17 cellular contexts compared by ENCODE assay signal in genomic region chr10:46272863-46273415, GRCh38. TPM values are rescaled to one million over a fixed set of nuclear protein-coding genes. Genes with fewer than 3 reads are reported as not detected.
DNase-seq lines count a peak whose midpoint lies in the region; ATAC-seq, FAIRE-seq and TF ChIP-seq lines count a peak whose summit lies in the region.
"Had no signal": no experiment of that assay in that cellular context is flagged by ENCODE, and none has a peak within 500 bp of the region (broad histone marks: within the 10 kb centered on the region; RNA-seq: fewer than 3 reads in every experiment).

No MANE protein-coding gene starts in this region.

- H3K36me3 Mint-ChIP-seq in T-helper 2 cell treated with Interferon-gamma antibody and Interleukin-4, amounts not matched to agents 5 μg/mL and 100 μg/mL, for 36 hours (ENCODE audit: low read depth), result no peaks in the 10 kb centered on the region
- H3K36me3 Mint-ChIP-seq in activated B cell treated with CpG ODN at 0.5 μM for 24 hours (ENCODE audit: low read depth), result no peaks in the 10 kb centered on the region

- H3K4me3 Mint-ChIP-seq in T-helper 2 cell treated with Interferon-gamma antibody and Interleukin-4, amounts not matched to agents 5 μg/mL and 100 μg/mL, for 36 hours, result peak overlapping the region; percentile 20
- H3K4me3 Mint-ChIP-seq in activated B cell treated with CpG ODN at 0.5 μM for 24 hours, result no peak overlapping the region
- peak overlapping the region; percentile 30 to 64 for H3K4me3 Mint-ChIP-seq in stimulated activated naive CD8-positive, alpha-beta T cell treated with anti-CD3 and anti-CD28 coated beads, Interleukin-15, amount 100 ng/mL, for 72 hours

- peak overlapping the region; percentile 78 for H3K27ac Mint-ChIP-seq in T-helper 2 cell treated with Interferon-gamma antibody and Interleukin-4, amounts not matched to agents 5 μg/mL and 100 μg/mL, for 36 hours
- no peak overlapping the region for H3K27ac Mint-ChIP-seq in activated B cell treated with CpG ODN at 0.5 μM for 24 hours
- H3K27ac Mint-ChIP-seq in stimulated activated naive CD8-positive, alpha-beta T cell treated with anti-CD3 and anti-CD28 coated beads, Interleukin-15, amount 100 ng/mL, for 72 hours, result peak overlapping the region; percentile 85 to 96

- no peaks in the 10 kb centered on the region for H3K27me3 ChIP-seq in effector memory CD4-positive, alpha-beta T cell (replicated peaks; ENCODE audit: control insufficient read depth, insufficient read depth, low read length, poor library complexity, severe bottlenecking)

- peaks cover 19% of the 10 kb centered on the region for H3K27me3 Mint-ChIP-seq in T-helper 2 cell treated with Interferon-gamma antibody and Interleukin-4, amounts not matched to agents 5 μg/mL and 100 μg/mL, for 36 hours (ENCODE audit: low read depth)
- no peaks in the 10 kb centered on the region for H3K27me3 Mint-ChIP-seq in activated B cell treated with CpG ODN at 0.5 μM for 24 hours
- H3K27me3 Mint-ChIP-seq in stimulated activated naive CD8-positive, alpha-beta T cell treated with anti-CD3 and anti-CD28 coated beads, Interleukin-15, amount 100 ng/mL, for 72 hours, result no peaks in the 10 kb centered on the region

- H3K9me3 Mint-ChIP-seq in T-helper 2 cell treated with Interferon-gamma antibody and Interleukin-4, amounts not matched to agents 5 μg/mL and 100 μg/mL, for 36 hours, result no peaks in the 10 kb centered on the region
- H3K9me3 Mint-ChIP-seq in activated B cell treated with CpG ODN at 0.5 μM for 24 hours, result no peaks in the 10 kb centered on the region
- H3K9me3 Mint-ChIP-seq in stimulated activated naive CD8-positive, alpha-beta T cell treated with anti-CD3 and anti-CD28 coated beads, Interleukin-15, amount 100 ng/mL, for 72 hours, result peaks cover 0 to 5% of the 10 kb centered on the region in 2 donors

- POLR2A ChIA-PET in activated B cell treated with CpG ODN at 0.5 μM for 24 hours (lab: Charles Lee), result no interaction called here

- H3K4me3 ChIP-seq in effector memory CD4-positive, alpha-beta T cell (ENCODE audit: insufficient read depth, low read depth, low read length, poor library complexity, severe bottlenecking), result no peak overlapping the region
- H3K4me3 ChIP-seq: K562 had no signal

- no peaks in the 10 kb centered on the region for H3K36me3 ChIP-seq in effector memory CD4-positive, alpha-beta T cell (ENCODE audit: control insufficient read depth, insufficient read depth, low read length)

- peak overlapping the region; percentile 58 for H3K27ac ChIP-seq in effector memory CD4-positive, alpha-beta T cell (ENCODE audit: insufficient read depth, low read length, poor library complexity, severe bottlenecking)
- H3K27ac ChIP-seq: C4-2B had no signal

- CTCF ChIA-PET in activated B cell treated with CpG ODN at 0.5 μM for 24 hours (lab: Charles Lee), result no interaction called here

- TF ChIP-seq CTCF in activated B cell treated with CpG ODN at 0.5 μM for 24 hours (IDR thresholded peaks at IDR 0.05), result no peak

- DNase-seq in T-helper 2 cell treated with Interferon-gamma antibody and Interleukin-4, amounts not matched to agents 5 μg/mL and 100 μg/mL, for 36 hours (ENCODE audit: low spot score), result no peak
- DNase-seq in T-helper 2 cell (no peak), activated B cell treated with CpG ODN at 0.5 μM for 24 hours (peak; percentile 12), SKM-1 treated with dmso at 0.1 percent for 144 hours (lab: John Stamatoyannopoulos, UW; ENCODE audit: unreplicated experiment) (no peak), urothelium cell line (ENCODE audit: low spot score) (no peak), DMS 273 treated with DMSO at 0.1 percent for 48 hours (lab: John Stamatoyannopoulos, UW) (no peak)
- DNase-seq in effector memory CD4-positive, alpha-beta T cell, result no peak
- DNase-seq in stimulated activated naive CD8-positive, alpha-beta T cell treated with anti-CD3 and anti-CD28 coated beads, Interleukin-15, amount 100 ng/mL, for 72 hours, result no peak
- DNase-seq: 8988T; caudate nucleus; NCI-H1105 treated with DMSO at 0.1 percent for 48 hours; NK-92 treated with Interleukin-12 subunit alpha and Interleukin-12 subunit beta, amount 100 ng/mL, for 24 hours; substantia nigra; T1000 had no signal

- peaks cover 34% of the 10 kb centered on the region for H3K4me1 ChIP-seq in effector memory CD4-positive, alpha-beta T cell (ENCODE audit: control insufficient read depth, insufficient read depth, low read length, poor library complexity, severe bottlenecking)

- intact Hi-C loops in activated B cell treated with CpG ODN at 0.5 μM for 24 hours (cut with micrococcal nuclease), result no loop called here

- no peak for ATAC-seq in activated B cell treated with CpG ODN at 0.5 μM for 24 hours (ENCODE audit: low read depth)
- peak; percentile 4 for ATAC-seq in stimulated activated naive CD8-positive, alpha-beta T cell treated with anti-CD3 and anti-CD28 coated beads, Interleukin-15, amount 100 ng/mL, for 72 hours

- FAIRE-seq in urothelium cell line (lab: Jason Lieb, UNC), result no peak
- FAIRE-seq: K562 had no signal

- H3K4me1 Mint-ChIP-seq in T-helper 2 cell treated with Interferon-gamma antibody and Interleukin-4, amounts not matched to agents 5 μg/mL and 100 μg/mL, for 36 hours (ENCODE audit: low read depth), result peaks cover 26% of the 10 kb centered on the region
- peaks cover 12% of the 10 kb centered on the region for H3K4me1 Mint-ChIP-seq in activated B cell treated with CpG ODN at 0.5 μM for 24 hours
- H3K4me1 Mint-ChIP-seq in stimulated activated naive CD8-positive, alpha-beta T cell treated with anti-CD3 and anti-CD28 coated beads, Interleukin-15, amount 100 ng/mL, for 72 hours, result peaks cover 43% of the 10 kb centered on the region

- no peaks in the 10 kb centered on the region for H3K9me3 ChIP-seq in effector memory CD4-positive, alpha-beta T cell (ENCODE audit: control insufficient read depth, low read length)

RNA-seq across cellular contexts. Expression of gene ANTXRL, which starts 13.9 kb away (rescaled TPM):
- not detected in 2 replicates for total RNA-seq in activated B cell treated with CpG ODN at 0.5 μM for 24 hours
- total RNA-seq: K562, myocyte had no signal
